10 cellular contexts compared by ENCODE assay signal in the genomic region with DNA sequence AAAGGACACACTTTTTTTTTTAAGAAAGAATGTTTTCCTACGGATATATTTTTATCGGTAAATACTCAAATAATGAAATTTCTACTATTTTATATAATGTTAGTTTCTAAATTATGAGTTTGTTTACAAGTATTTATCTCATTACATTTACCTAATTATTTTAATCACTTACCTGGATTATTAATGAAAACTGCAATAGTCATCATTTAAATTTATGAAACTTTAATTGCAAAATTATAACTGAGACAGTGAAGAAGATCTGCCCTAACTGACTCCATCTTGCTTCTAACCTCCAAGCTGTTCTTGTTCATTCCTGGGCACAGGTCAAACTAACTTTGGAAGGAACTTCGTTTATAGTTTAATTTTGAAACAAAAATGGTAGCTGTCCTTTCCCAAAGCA. TPM values are rescaled to one million over a fixed set of nuclear protein-coding genes. Genes with fewer than 3 reads are reported as not detected.
"Had no signal": no experiment of that assay in that cellular context is flagged by ENCODE, and none has a peak within 500 bp of the region (broad histone marks: within the 10 kb centered on the region; RNA-seq: fewer than 3 reads in every experiment).

No MANE protein-coding gene starts in this region.

- H3K27ac Mint-ChIP-seq: HFFc6, IgD-negative memory B cell had no signal

- H3K4me3 ChIP-seq: GM23248, HAP-1 had no signal

- H2AFZ ChIP-seq: GM23248 had no signal

- DNase-seq: GM23248, GOT3, HFFc6, KG1 had no signal

- ATAC-seq: HCT116 had no signal

- H3K9me3 Mint-ChIP-seq: HFFc6 had no signal

- H3K9ac ChIP-seq: GM23248 had no signal

- H3K9me3 ChIP-seq: HAP-1 had no signal

- H3K36me3 ChIP-seq: HAP-1 had no signal

- H3K4me3 Mint-ChIP-seq: HFFc6, IgD-negative memory B cell had no signal

- H3K27me3 Mint-ChIP-seq: IgD-negative memory B cell had no signal

- H3K36me3 Mint-ChIP-seq: IgD-negative memory B cell had no signal

- FAIRE-seq: H54 had no signal

- H3K27ac ChIP-seq: GM23248, HL-60 had no signal

RNA-seq across cellular contexts. Expression of gene VSTM5, which starts 25.2 kb away (rescaled TPM):
- total RNA-seq: GM23248, HT1080 had no signal
- polyA plus RNA-seq: GM23248 had no signal
